In the genomic region with DNA sequence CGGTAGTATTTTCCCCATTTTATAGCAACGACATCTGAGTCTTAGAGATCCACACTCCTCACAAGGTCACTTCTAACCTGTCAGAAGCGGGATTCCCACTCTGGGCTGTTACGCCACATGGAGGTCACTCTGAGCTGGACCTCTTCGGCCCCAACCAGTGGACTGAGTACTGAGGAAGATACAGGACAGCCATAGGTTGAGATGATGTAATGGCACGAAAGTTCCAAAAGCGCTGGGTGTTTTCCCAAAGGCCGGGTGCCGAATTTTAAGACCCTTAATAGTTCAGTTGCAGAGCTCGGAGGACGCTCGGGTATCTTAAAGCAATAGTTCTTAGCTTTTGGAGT, we compare ENCODE assay signal across 8 cellular contexts. TPM values are rescaled to one million over a fixed set of nuclear protein-coding genes. Genes with fewer than 3 reads are reported as not detected.
DNase-seq lines count a peak whose midpoint lies in the region; TF ChIP-seq lines count a peak whose summit lies in the region.

No MANE protein-coding gene starts in this region.

- peaks cover 28% of the 10 kb centered on the region for H3K79me2 ChIP-seq in osteoblast (ENCODE audit: insufficient read depth, low read length)

- peaks cover 20% of the 10 kb centered on the region for H3K4me1 ChIP-seq in HAP-1
- peaks cover 11% of the 10 kb centered on the region for H3K4me1 ChIP-seq in osteoblast (ENCODE audit: insufficient read depth, low read length)

- DNase-seq in AG20443 (ENCODE audit: low spot score) (peak; percentile 19), HAP-1 (ENCODE audit: low spot score in 2 of 2) (no peak), WERI-Rb-1 (peak; percentile 21), fibroblast of the aortic adventitia (ENCODE audit: low read depth) (peak; percentile 66), osteoblast (ENCODE audit: insufficient read length, low spot score, missing footprints) (peak; percentile 37), retina (no peak), KBM-7 (no peak), superior temporal gyrus (ENCODE audit: extremely low spot score) (no peak)

- H4K20me1 ChIP-seq in osteoblast (ENCODE audit: insufficient read depth, low read length): no peaks in the 10 kb centered on the region

- no peaks in the 10 kb centered on the region for H3K27me3 ChIP-seq in HAP-1 (ENCODE audit: low read depth)
- H3K27me3 ChIP-seq in WERI-Rb-1 (ENCODE audit: insufficient read depth, low read depth, severe bottlenecking): no peaks in the 10 kb centered on the region
- no peaks in the 10 kb centered on the region for H3K27me3 ChIP-seq in osteoblast (ENCODE audit: insufficient read depth, low read length)

- no peaks in the 10 kb centered on the region for H3K9me3 ChIP-seq in HAP-1
- no peaks in the 10 kb centered on the region for H3K9me3 ChIP-seq in WERI-Rb-1 (ENCODE audit: severe bottlenecking)
- no peaks in the 10 kb centered on the region for H3K9me3 ChIP-seq in osteoblast (ENCODE audit: low read depth, low read length)

- TF ChIP-seq CTCF in WERI-Rb-1 (IDR thresholded peaks at IDR 0.05; ENCODE audit: low read depth, low read length): no peak
- no peak for TF ChIP-seq CTCF in fibroblast of the aortic adventitia (IDR thresholded peaks at IDR 0.05; ENCODE audit: insufficient read depth, low read length)
- no peak for TF ChIP-seq CTCF in osteoblast (IDR thresholded peaks at IDR 0.05; ENCODE audit: extremely low read depth, low read depth, low read length)

- in situ Hi-C loops in HAP-1 (cut with MboI; ENCODE audit: low sequenced_read_pairs): no loop called here
- in situ Hi-C loops in KBM-7 (cut with MboI; ENCODE audit: low pct_unique_long_range_greater_than_20kb, low sequenced_read_pairs): no loop called here

- H3K27ac ChIP-seq in WERI-Rb-1 (peak overlapping the region; percentile 78), osteoblast (ENCODE audit: low read depth, low read length) (peak overlapping the region; percentile 97)

- peaks cover 38% of the 10 kb centered on the region for H3K36me3 ChIP-seq in HAP-1 (replicated peaks)
- H3K36me3 ChIP-seq in WERI-Rb-1: peaks cover 38% of the 10 kb centered on the region
- peaks cover 27% of the 10 kb centered on the region for H3K36me3 ChIP-seq in osteoblast (ENCODE audit: insufficient read depth, low read length)

- H3K4me2 ChIP-seq in osteoblast (ENCODE audit: insufficient read depth, low read length): peak overlapping the region; percentile 92

- H3K4me3 ChIP-seq in HAP-1: peak overlapping the region; percentile 96
- peak overlapping the region; percentile 73 for H3K4me3 ChIP-seq in WERI-Rb-1 (ENCODE audit: low read depth, low read length)
- H3K4me3 ChIP-seq in fibroblast of the aortic adventitia (ENCODE audit: low read depth, low read length): peak overlapping the region; percentile 100
- H3K4me3 ChIP-seq in osteoblast (ENCODE audit: insufficient read depth, low read length): peak overlapping the region; percentile 97

- peak overlapping the region; percentile 86 for H2AFZ ChIP-seq in osteoblast (ENCODE audit: low read length)

RNA-seq across cellular contexts. Expression of gene GHITM, which starts 0.7 kb away (rescaled TPM):
- 117 and 161 TPM in 2 replicates for total RNA-seq in fibroblast of the aortic adventitia (ENCODE audit: low replicate concordance)
- 177 and 189 TPM in 2 replicates for total RNA-seq in osteoblast

RNA-seq across cellular contexts. Expression of gene GPR15LG, which starts 33.6 kb away (rescaled TPM):
- total RNA-seq in fibroblast of the aortic adventitia (ENCODE audit: low replicate concordance) (not detected in 2 replicates), osteoblast (not detected in 2 replicates)

RNA-seq across cellular contexts. Expression of gene CDHR1, which starts 54.3 kb away (rescaled TPM):
- total RNA-seq in fibroblast of the aortic adventitia (ENCODE audit: low replicate concordance): not detected in 2 replicates
- under 0.01 TPM in 1 of 2 replicates, not detected in the other for total RNA-seq in osteoblast

Comparison
In these comparisons a context has a peak if more than half of its experiments do, and no peak if none do; other contexts are left out.
1. DNase-seq: peak in AG20443 (single experiment), WERI-Rb-1 (single experiment), fibroblast of the aortic adventitia (single experiment) and osteoblast (single experiment); none in HAP-1 (0 of 2), retina (single experiment), KBM-7 (single experiment) and superior temporal gyrus (single experiment).
2. Peak in every context shown above with its lines, with median percentiles within 50 percentile points of each other: H3K4me3 ChIP-seq.